In the genomic region with DNA sequence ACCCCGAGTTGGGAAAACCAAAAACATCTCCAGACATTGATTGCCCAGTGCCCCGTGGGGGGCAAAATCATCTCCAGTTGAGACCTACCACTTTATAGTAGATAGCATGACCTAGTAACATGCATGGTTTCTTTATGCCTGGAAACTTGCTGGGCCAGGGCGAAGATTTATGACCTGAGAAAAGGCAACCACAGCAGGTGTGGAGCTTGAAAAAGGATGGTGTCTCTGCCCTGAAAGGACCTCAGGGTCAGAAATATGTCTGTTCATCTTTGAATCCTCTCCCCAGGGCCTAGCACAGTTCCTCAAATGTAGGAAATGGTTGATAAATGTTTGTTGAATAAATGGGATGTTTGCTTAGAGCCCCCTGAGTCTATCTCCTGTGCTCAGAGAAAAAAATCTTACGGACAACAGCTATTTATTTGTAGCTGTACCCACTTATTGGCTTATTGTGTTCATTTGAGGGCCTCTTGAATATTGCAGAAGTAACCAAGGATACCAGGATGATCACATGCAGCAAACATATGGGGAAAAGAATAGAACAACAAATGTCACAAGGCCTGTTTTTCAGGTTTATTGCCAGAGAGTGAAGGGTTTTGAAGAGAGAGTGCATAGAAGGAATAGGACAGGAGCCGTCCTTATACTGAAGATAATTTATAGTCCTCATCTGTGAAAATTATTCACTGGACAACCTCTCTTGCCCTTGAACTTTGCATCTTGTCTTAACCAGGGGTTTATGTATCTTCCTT, we compare ENCODE assay signal across 19 cellular contexts.
DNase-seq lines count a peak whose midpoint lies in the region; ATAC-seq and FAIRE-seq lines count a peak whose summit lies in the region.
"Had no signal": no experiment of that assay in that cellular context is flagged by ENCODE, and none has a peak within 500 bp of the region (broad histone marks: within the 10 kb centered on the region; RNA-seq: fewer than 3 reads in every experiment).

No MANE protein-coding gene starts in this region.

- DNase-seq in DMS153 (lab: John Stamatoyannopoulos, UW) = peak; percentile 92
- DNase-seq in NCI-H748 treated with DMSO at 0.1 percent for 48 hours (lab: John Stamatoyannopoulos, UW) = peak; percentile 78
- DNase-seq in left kidney (ENCODE audit: low read depth, low spot score) = peak; percentile 31
- DNase-seq in T-helper 1 cell = no peak
- no peak for DNase-seq in dedifferentiated amniotic fluid mesenchymal stem cell (ENCODE audit: extremely low spot score)
- DNase-seq in activated T-cell treated with anti-CD3 and anti-CD28 coated beads for 4 hours = no peak
- no peak for DNase-seq in HTR-8/SVneo (ENCODE audit: insufficient read length, low spot score)
- DNase-seq: activated CD4-positive, alpha-beta T cell treated with anti-CD3 and anti-CD28 coated beads, Interleukin-2, amount 10 ng/mL, durations not matched to agents 24 days and 14 days; body of pancreas; CD8-positive, alpha-beta T cell; HCEC 1CT; immature natural killer cell; Kasumi-1; NCI-H1694; NCI-H69; SHP77 treated with DMSO at 0.1 percent for 48 hours; stimulated activated CD4-positive, alpha-beta T cell treated with anti-CD3 and anti-CD28 coated beads, Interleukin-1b, Interleukin-23, amount 100 ng/mL, for 48 hours had no signal

- peak; percentile 50 for ATAC-seq in GM21619 (IDR thresholded peaks at IDR 0.05; ENCODE audit: unreplicated experiment)
- ATAC-seq: body of pancreas; CD8-positive, alpha-beta T cell; stimulated activated memory B cell treated with anti-CD40 and anti-IgM and Interleukin-4, amounts not matched to agents 10 μg/mL and 1 μg/mL and 100 μg/mL, for 72 hours had no signal

- no peak for FAIRE-seq in HTR-8/SVneo (lab: Jason Lieb, UNC)

Comparison
In these comparisons a context has a peak if more than half of its experiments do, and no peak if none do; other contexts are left out.
1. DNase-seq: peak in DMS153 (single experiment), NCI-H748 treated with DMSO at 0.1 percent for 48 hours (single experiment) and left kidney (single experiment); none in T-helper 1 cell (0 of 5), dedifferentiated amniotic fluid mesenchymal stem cell (single experiment), activated T-cell treated with anti-CD3 and anti-CD28 coated beads for 4 hours (single experiment) and HTR-8/SVneo (single experiment).